In genomic region chr21:37792046-37792445, GRCh38 we compare ENCODE assay signal across 21 cellular contexts.
"Had no signal": no experiment of that assay in that cellular context is flagged by ENCODE, and none has a peak within 500 bp of the region (broad histone marks: within the 10 kb centered on the region; RNA-seq: fewer than 3 reads in every experiment).

No MANE protein-coding gene starts in this region.

- DNase-seq: activated CD4-positive, alpha-beta T cell treated with anti-CD3 and anti-CD28 coated beads for 36 hours; activated CD4-positive, alpha-beta T cell treated with anti-CD3 and anti-CD28 coated beads, Interleukin-2, amount 50 U/mL, for 48 hours; activated gamma-delta T cell treated with Interleukin-2 at 50 U/mL for 16 hours; amniotic stem cell; cerebellar nuclear complex; effector CD8-positive, alpha-beta T cell; foreskin keratinocyte; left cardiac atrium; mesendoderm; nucleus accumbens; stomach; T-cell; trophoblast cell had no signal

- ATAC-seq: activated CD4-positive, alpha-beta T cell treated with anti-CD3 and anti-CD28 coated beads for 36 hours; activated naive CD4-positive, alpha-beta T cell treated with anti-CD3 and anti-CD28 coated beads, Interleukin-2, amount 50 U/mL, for 72 hours; esophagus mucosa; foreskin keratinocyte; left cardiac atrium; SK-N-SH treated with all-trans-retinoic acid at 6 μM for 48 hours; T-cell; WTC11 had no signal

- H3K36me3 ChIP-seq: breast epithelium, right atrium auricular region, stomach had no signal

- H3K9me3 ChIP-seq: breast epithelium, right atrium auricular region had no signal

- H3K4me1 ChIP-seq: breast epithelium, right atrium auricular region, stomach had no signal

- H3K4me3 ChIP-seq: breast epithelium, hepatocyte, right atrium auricular region, skin epidermis, stomach had no signal

- H3K27me3 ChIP-seq: breast epithelium, foreskin keratinocyte, hepatocyte, right atrium auricular region, stomach had no signal

- H2AFZ ChIP-seq: hepatocyte had no signal

- H3K79me2 ChIP-seq: hepatocyte had no signal

- H3K27ac ChIP-seq: breast epithelium, foreskin keratinocyte, hepatocyte, right atrium auricular region, skin epidermis, stomach had no signal

- H3K4me2 ChIP-seq: hepatocyte had no signal
